Comparison of ENCODE assay signal across 14 cellular contexts in genomic region chr3:193830791-193831191, GRCh38.
DNase-seq lines count a peak whose midpoint lies in the region; ATAC-seq and TF ChIP-seq lines count a peak whose summit lies in the region.
"Had no signal": no experiment of that assay in that cellular context is flagged by ENCODE, and none has a peak within 500 bp of the region (broad histone marks: within the 10 kb centered on the region; RNA-seq: fewer than 3 reads in every experiment).

No MANE protein-coding gene starts in this region.

- H3K36me3 ChIP-seq in PC-9 (ENCODE audit: low read depth), result no peaks in the 10 kb centered on the region
- H3K36me3 ChIP-seq: cardiac muscle cell, thoracic aorta had no signal

- H3K4me1 ChIP-seq in PC-9 (replicated peaks; ENCODE audit: insufficient read depth), result peaks cover 97% of the 10 kb centered on the region

- H3K36me3 Mint-ChIP-seq in chondrocyte (ENCODE audit: low read depth), result peaks cover 5% of the 10 kb centered on the region
- no peaks in the 10 kb centered on the region for H3K36me3 Mint-ChIP-seq in activated CD4-positive, alpha-beta memory T cell treated with anti-CD3 and anti-CD28 coated beads, Interleukin-2, amount 10 ng/mL, durations not matched to agents 7 days and 5 days (ENCODE audit: low read depth)
- no peaks in the 10 kb centered on the region for H3K36me3 Mint-ChIP-seq in activated CD8-positive, alpha-beta memory T cell treated with anti-CD3 and anti-CD28 coated beads, Interleukin-2, amount 10 ng/mL, durations not matched to agents 7 days and 5 days

- peaks cover 68% of the 10 kb centered on the region for H3K27me3 Mint-ChIP-seq in chondrocyte (ENCODE audit: low read depth)
- peaks cover 13% of the 10 kb centered on the region for H3K27me3 Mint-ChIP-seq in activated CD4-positive, alpha-beta memory T cell treated with anti-CD3 and anti-CD28 coated beads, Interleukin-2, amount 10 ng/mL, durations not matched to agents 7 days and 5 days
- peaks cover 14% of the 10 kb centered on the region for H3K27me3 Mint-ChIP-seq in activated CD8-positive, alpha-beta memory T cell treated with anti-CD3 and anti-CD28 coated beads, Interleukin-2, amount 10 ng/mL, durations not matched to agents 7 days and 5 days

- no peaks in the 10 kb centered on the region for H3K9me3 ChIP-seq in PC-9 (ENCODE audit: insufficient read depth, low read depth)
- H3K9me3 ChIP-seq: mucosa of descending colon, thoracic aorta had no signal

- no peak overlapping the region for H3K4me3 ChIP-seq in PC-9
- H3K4me3 ChIP-seq: cardiac muscle cell, mucosa of descending colon, thoracic aorta had no signal

- no peaks in the 10 kb centered on the region for H3K79me2 ChIP-seq in PC-9 (ENCODE audit: low read depth)

- BruUV-seq in PC-9 (replicated peaks; lab: Mats Ljungman, UMichigan), result no TSS peak

- H3K4me3 Mint-ChIP-seq in chondrocyte (ENCODE audit: unreplicated experiment), result no peak overlapping the region
- no peak overlapping the region for H3K4me3 Mint-ChIP-seq in activated CD4-positive, alpha-beta memory T cell treated with anti-CD3 and anti-CD28 coated beads, Interleukin-2, amount 10 ng/mL, durations not matched to agents 7 days and 5 days
- no peak overlapping the region for H3K4me3 Mint-ChIP-seq in activated CD8-positive, alpha-beta memory T cell treated with anti-CD3 and anti-CD28 coated beads, Interleukin-2, amount 10 ng/mL, durations not matched to agents 7 days and 5 days
- H3K4me3 Mint-ChIP-seq: activated T-helper 17 cell treated with anti-CD3 and anti-CD28 coated beads, Interleukin-2, amount 50 U/mL, for 72 hours had no signal

- H3K27me3 ChIP-seq in PC-9 (ENCODE audit: insufficient read depth, low read depth), result no peaks in the 10 kb centered on the region
- H3K27me3 ChIP-seq: cardiac muscle cell had no signal

- CTCF ChIA-PET in PC-9 (lab: Charles Lee), result no interaction called here
- CTCF ChIA-PET in activated CD4-positive, alpha-beta memory T cell treated with anti-CD3 and anti-CD28 coated beads, Interleukin-2, amount 10 ng/mL, durations not matched to agents 7 days and 5 days (lab: Charles Lee), result no interaction called here
- CTCF ChIA-PET in activated CD8-positive, alpha-beta memory T cell treated with anti-CD3 and anti-CD28 coated beads, Interleukin-2, amount 10 ng/mL, durations not matched to agents 7 days and 5 days (lab: Charles Lee), result no interaction called here

- H3K27ac ChIP-seq in PC-9, result peak overlapping the region; percentile 96
- H3K27ac ChIP-seq: cardiac muscle cell, thoracic aorta had no signal

- POLR2A ChIA-PET in PC-9 (lab: Charles Lee; ENCODE audit: unreplicated experiment), result interaction anchor here (0.8 kb wide), 1 partner anchor 311 kb away, joined by 8 read pairs; no protein-coding TSS in a partner anchor
- POLR2A ChIA-PET in activated CD4-positive, alpha-beta memory T cell treated with anti-CD3 and anti-CD28 coated beads, Interleukin-2, amount 10 ng/mL, durations not matched to agents 7 days and 5 days (lab: Charles Lee), result no interaction called here

- ATAC-seq in activated CD8-positive, alpha-beta memory T cell treated with anti-CD3 and anti-CD28 coated beads, Interleukin-2, amount 10 ng/mL, durations not matched to agents 7 days and 5 days, result no peak
- ATAC-seq: activated T-helper 17 cell treated with anti-CD3 and anti-CD28 coated beads, Interleukin-2, amount 50 U/mL, for 72 hours; mucosa of descending colon had no signal

- H3K4me2 ChIP-seq in PC-9, result peak overlapping the region; percentile 69

- no peaks in the 10 kb centered on the region for H4K20me1 ChIP-seq in PC-9 (ENCODE audit: insufficient read depth)

- DNase-seq in COLO668 (lab: John Stamatoyannopoulos, UW; ENCODE audit: unreplicated experiment), result peak; percentile 62
- peak; percentile 96 for DNase-seq in NCI-H146 (lab: John Stamatoyannopoulos, UW)
- peak; percentile 54 to 82 for DNase-seq in PC-9
- peak; percentile 74 for DNase-seq in medulla oblongata (ENCODE audit: extremely low spot score)
- DNase-seq in chondrocyte (ENCODE audit: low spot score), result no peak
- no peak for DNase-seq in activated CD4-positive, alpha-beta memory T cell treated with anti-CD3 and anti-CD28 coated beads, Interleukin-2, amount 10 ng/mL, durations not matched to agents 7 days and 5 days
- no peak for DNase-seq in NCI-H82 (lab: John Stamatoyannopoulos, UW)
- DNase-seq in activated CD8-positive, alpha-beta memory T cell treated with anti-CD3 and anti-CD28 coated beads, Interleukin-2, amount 10 ng/mL, durations not matched to agents 7 days and 5 days, result no peak
- DNase-seq: activated CD4-positive, alpha-beta T cell treated with anti-CD3 and anti-CD28 coated beads for 1 hour; mucosa of descending colon; retina had no signal

- TF ChIP-seq CTCF in PC-9 (conservative IDR thresholded peaks at IDR 0.05) (no peak; the same call in 1 of the 2 replicates), chondrocyte (IDR thresholded peaks at IDR 0.05) (no peak)

- H2AFZ ChIP-seq in PC-9, result no peak overlapping the region

- H3K9me2 ChIP-seq in PC-9 (ENCODE audit: insufficient read depth), result no peaks in the 10 kb centered on the region

- peaks cover 64% of the 10 kb centered on the region for H3F3A ChIP-seq in PC-9 (ENCODE audit: insufficient read depth, low read depth)

- intact Hi-C loops in PC-9 (cut with micrococcal nuclease; ENCODE audit: unreplicated experiment), result loop anchor here (1.0 to 5.0 kb wide), 3 partner anchors 52 to 173 kb away; no protein-coding TSS in a partner anchor

- H3K27ac Mint-ChIP-seq in chondrocyte (ENCODE audit: unreplicated experiment), result no peak overlapping the region
- H3K27ac Mint-ChIP-seq in activated CD4-positive, alpha-beta memory T cell treated with anti-CD3 and anti-CD28 coated beads, Interleukin-2, amount 10 ng/mL, durations not matched to agents 7 days and 5 days, result no peak overlapping the region
- no peak overlapping the region for H3K27ac Mint-ChIP-seq in activated CD8-positive, alpha-beta memory T cell treated with anti-CD3 and anti-CD28 coated beads, Interleukin-2, amount 10 ng/mL, durations not matched to agents 7 days and 5 days
- H3K27ac Mint-ChIP-seq: activated T-helper 17 cell treated with anti-CD3 and anti-CD28 coated beads, Interleukin-2, amount 50 U/mL, for 72 hours had no signal

- no peaks in the 10 kb centered on the region for H3K9me3 Mint-ChIP-seq in chondrocyte (ENCODE audit: low read depth)
- no peaks in the 10 kb centered on the region for H3K9me3 Mint-ChIP-seq in activated CD4-positive, alpha-beta memory T cell treated with anti-CD3 and anti-CD28 coated beads, Interleukin-2, amount 10 ng/mL, durations not matched to agents 7 days and 5 days
- no peaks in the 10 kb centered on the region for H3K9me3 Mint-ChIP-seq in activated CD8-positive, alpha-beta memory T cell treated with anti-CD3 and anti-CD28 coated beads, Interleukin-2, amount 10 ng/mL, durations not matched to agents 7 days and 5 days (ENCODE audit: low read depth)
- H3K9me3 Mint-ChIP-seq: activated T-helper 17 cell treated with anti-CD3 and anti-CD28 coated beads, Interleukin-2, amount 50 U/mL, for 72 hours had no signal

- H3K4me1 Mint-ChIP-seq in chondrocyte (ENCODE audit: low read depth), result peaks cover 19% of the 10 kb centered on the region
- H3K4me1 Mint-ChIP-seq in activated CD4-positive, alpha-beta memory T cell treated with anti-CD3 and anti-CD28 coated beads, Interleukin-2, amount 10 ng/mL, durations not matched to agents 7 days and 5 days, result peaks cover 13% of the 10 kb centered on the region
- H3K4me1 Mint-ChIP-seq in activated CD8-positive, alpha-beta memory T cell treated with anti-CD3 and anti-CD28 coated beads, Interleukin-2, amount 10 ng/mL, durations not matched to agents 7 days and 5 days, result peaks cover 7% of the 10 kb centered on the region
- H3K4me1 Mint-ChIP-seq: activated T-helper 17 cell treated with anti-CD3 and anti-CD28 coated beads, Interleukin-2, amount 50 U/mL, for 72 hours had no signal

Comparison
In these comparisons a context has a peak if more than half of its experiments do, and no peak if none do; other contexts are left out.
1. DNase-seq: peak in COLO668 (single experiment), NCI-H146 (single experiment), PC-9 (2 of 2) and medulla oblongata (single experiment); none in chondrocyte (single experiment), activated CD4-positive, alpha-beta memory T cell treated with anti-CD3 and anti-CD28 coated beads, Interleukin-2, amount 10 ng/mL, durations not matched to agents 7 days and 5 days (single experiment), NCI-H82 (single experiment) and activated CD8-positive, alpha-beta memory T cell treated with anti-CD3 and anti-CD28 coated beads, Interleukin-2, amount 10 ng/mL, durations not matched to agents 7 days and 5 days (single experiment).